In genomic region chr9:115649991-115650472, GRCh38 we compare ENCODE assay signal across 11 cellular contexts.
DNase-seq lines count a peak whose midpoint lies in the region; ATAC-seq and TF ChIP-seq lines count a peak whose summit lies in the region.
"Had no signal": no experiment of that assay in that cellular context is flagged by ENCODE, and none has a peak within 500 bp of the region (broad histone marks: within the 10 kb centered on the region; RNA-seq: fewer than 3 reads in every experiment).

No MANE protein-coding gene starts in this region.

- no peaks in the 10 kb centered on the region for H3K79me2 ChIP-seq in GM23248 (ENCODE audit: insufficient read depth)

- H3K9ac ChIP-seq in GM23248 (peak overlapping the region; percentile 72), skeletal muscle satellite cell (ENCODE audit: low read depth, low read length) (peak overlapping the region; percentile 85)

- H3K4me3 ChIP-seq in GM23248 (no peak overlapping the region), skeletal muscle satellite cell (ENCODE audit: low read length) (peak overlapping the region; percentile 17)

- H3K9me2 ChIP-seq in GM23248 (ENCODE audit: insufficient read depth), result no peaks in the 10 kb centered on the region; the same call in 1 of the 2 replicates

- H3K27me3 ChIP-seq in GM23248 (replicated peaks; ENCODE audit: insufficient read depth) (no peaks in the 10 kb centered on the region), skeletal muscle satellite cell (ENCODE audit: control insufficient read depth, insufficient read depth, low read length) (no peaks in the 10 kb centered on the region)

- peaks cover 47% of the 10 kb centered on the region for H3F3A ChIP-seq in GM23248 (ENCODE audit: insufficient read depth)

- peak overlapping the region; percentile 63 for H3K4me2 ChIP-seq in GM23248 (ENCODE audit: unreplicated experiment)
- peak overlapping the region; percentile 58 for H3K4me2 ChIP-seq in skeletal muscle satellite cell (ENCODE audit: low read length)

- peak overlapping the region; percentile 96 for H3K27ac ChIP-seq in GM23248

- H3K9me3 Mint-ChIP-seq in chondrocyte (ENCODE audit: low read depth), result peaks cover 5% of the 10 kb centered on the region
- H3K9me3 Mint-ChIP-seq: dendritic cell treated with granulocyte-macrophage colony-stimulating factor and Interleukin-4, amounts not matched to agents 40 ng/mL and 50 ng/mL, for 4 days had no signal

- H3K27me3 Mint-ChIP-seq in chondrocyte (ENCODE audit: low read depth), result no peaks in the 10 kb centered on the region
- H3K27me3 Mint-ChIP-seq: activated CD4-positive, alpha-beta T cell treated with anti-CD3 and anti-CD28 coated beads for 36 hours; dendritic cell treated with granulocyte-macrophage colony-stimulating factor and Interleukin-4, amounts not matched to agents 40 ng/mL and 50 ng/mL, for 4 days had no signal

- DNase-seq in GM23248 (peak; percentile 66), chondrocyte (ENCODE audit: low spot score) (no peak), kidney tubule cell (ENCODE audit: low spot score) (peak; percentile 85)
- no peak for DNase-seq in central memory CD4-positive, alpha-beta T cell
- DNase-seq: activated CD4-positive, alpha-beta T cell treated with anti-CD3 and anti-CD28 coated beads for 36 hours; NCI-H510A had no signal

- H3K9me3 ChIP-seq in GM23248 (ENCODE audit: low read depth) (no peaks in the 10 kb centered on the region), skeletal muscle satellite cell (replicated peaks; ENCODE audit: low read length) (no peaks in the 10 kb centered on the region)

- TF ChIP-seq CTCF in chondrocyte (IDR thresholded peaks at IDR 0.05), result no peak

- H4K20me1 ChIP-seq in GM23248 (ENCODE audit: insufficient read depth), result no peaks in the 10 kb centered on the region

- H3K4me1 ChIP-seq in GM23248 (ENCODE audit: insufficient read depth) (peaks cover 38% of the 10 kb centered on the region), skeletal muscle satellite cell (ENCODE audit: control insufficient read depth, insufficient read depth, low read length) (peaks cover 50% of the 10 kb centered on the region)

- H2AFZ ChIP-seq in GM23248, result 0 out of 2 replicates have a peak overlapping the region, but pooled peaks have one; percentile 6

- peaks cover 41% of the 10 kb centered on the region for H3K4me1 Mint-ChIP-seq in chondrocyte (ENCODE audit: low read depth)
- H3K4me1 Mint-ChIP-seq: activated CD4-positive, alpha-beta T cell treated with anti-CD3 and anti-CD28 coated beads for 36 hours had no signal

- H3K27ac Mint-ChIP-seq in chondrocyte (ENCODE audit: unreplicated experiment), result peak overlapping the region; percentile 93
- H3K27ac Mint-ChIP-seq: activated CD4-positive, alpha-beta T cell treated with anti-CD3 and anti-CD28 coated beads for 36 hours; dendritic cell treated with granulocyte-macrophage colony-stimulating factor and Interleukin-4, amounts not matched to agents 40 ng/mL and 50 ng/mL, for 4 days had no signal

- 49 to 55% methylated on average over 9 of the region's 9 CpGs for WGBS in GM23248 (ENCODE audit: low coverage in 1 of 2, low lambda C conversion rate in 2 of 2, missing lambda C conversion rate in 2 of 2), 2 experiments

- H3K36me3 Mint-ChIP-seq in chondrocyte (ENCODE audit: low read depth), result peaks cover 2% of the 10 kb centered on the region

- H3K4me3 Mint-ChIP-seq in chondrocyte (ENCODE audit: unreplicated experiment), result no peak overlapping the region
- H3K4me3 Mint-ChIP-seq: activated CD4-positive, alpha-beta T cell treated with anti-CD3 and anti-CD28 coated beads for 36 hours; dendritic cell treated with granulocyte-macrophage colony-stimulating factor and Interleukin-4, amounts not matched to agents 40 ng/mL and 50 ng/mL, for 4 days had no signal

- in situ Hi-C loops in GM23248 (cut with MboI), result no loop called here

- no peak for ATAC-seq in HG02623 (IDR thresholded peaks at IDR 0.05; ENCODE audit: unreplicated experiment)
- ATAC-seq in HG02970 (IDR thresholded peaks at IDR 0.05; ENCODE audit: low FRiP score, unreplicated experiment), result no peak
- no peak for ATAC-seq in HG03521 (IDR thresholded peaks at IDR 0.05; ENCODE audit: unreplicated experiment)
- ATAC-seq: activated CD4-positive, alpha-beta T cell treated with anti-CD3 and anti-CD28 coated beads for 36 hours had no signal

- no peaks in the 10 kb centered on the region for H3K36me3 ChIP-seq in GM23248 (ENCODE audit: low read depth)
- no peaks in the 10 kb centered on the region for H3K36me3 ChIP-seq in skeletal muscle satellite cell (ENCODE audit: insufficient read depth, low read length)

Comparison
In these comparisons a context has a peak if more than half of its experiments do, and no peak if none do; other contexts are left out.
1. DNase-seq: peak in GM23248 (single experiment) and kidney tubule cell (single experiment); none in chondrocyte (single experiment) and central memory CD4-positive, alpha-beta T cell (single experiment).